21 cellular contexts compared by ENCODE assay signal in genomic region chr21:25025596-25025995, GRCh38.
"Had no signal": no experiment of that assay in that cellular context is flagged by ENCODE, and none has a peak within 500 bp of the region (broad histone marks: within the 10 kb centered on the region; RNA-seq: fewer than 3 reads in every experiment).

No MANE protein-coding gene starts in this region.

- ATAC-seq: effector memory CD8-positive, alpha-beta T cell; left colon; left ventricle myocardium superior; natural killer cell; psoas muscle; right cardiac atrium had no signal

- H3K4me3 ChIP-seq: lower lobe of right lung, ovary, psoas muscle, sigmoid colon, stomach, tibial artery had no signal

- DNase-seq: cortex of kidney; effector memory CD8-positive, alpha-beta T cell; hypothalamus; immature natural killer cell; islet precursor cell; kidney glomerular epithelial cell; left colon; left ventricle myocardium superior; lower lobe of right lung; natural killer cell; occipital lobe; ovary; posterior cingulate gyrus; psoas muscle; right cardiac atrium; sigmoid colon; stimulated activated CD4-positive, alpha-beta T cell treated with anti-CD3 and anti-CD28 coated beads, Interleukin-2, amount 100 ng/mL, for 24 hours; stimulated activated CD4-positive, alpha-beta T cell treated with anti-CD3 and anti-CD28 coated beads, Interleukin-4, amount 100 ng/mL, for 24 hours; stimulated activated naive CD4-positive, alpha-beta T cell treated with Interleukin-2 at 50 U/mL for 16 hours; stomach; tibial artery had no signal
